ENCODE assay signal across 1 cellular context in the genomic region with DNA sequence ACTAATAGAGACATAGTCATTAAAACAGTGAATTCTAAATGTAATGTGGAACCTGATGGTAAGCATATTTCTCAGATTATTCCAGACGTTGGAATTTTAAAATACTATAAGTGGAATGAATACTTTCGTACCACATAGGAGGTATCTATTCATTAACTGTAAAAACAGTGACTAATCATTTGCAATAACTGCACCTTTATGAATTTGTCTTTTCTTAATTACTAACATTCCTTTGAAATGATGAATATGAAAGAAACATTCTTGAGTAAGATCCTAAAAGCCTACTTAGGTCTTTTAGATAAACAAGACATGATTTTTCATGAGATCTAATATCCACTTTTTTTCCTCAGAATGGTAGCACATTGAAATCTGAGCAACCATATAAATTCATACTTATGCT.
TF ChIP-seq lines count a peak whose summit lies in the region.

No MANE protein-coding gene starts in this region.

TF ChIP-seq in IMR-90, 13 proteins besides CTCF, POLR2A, EP300 and RAD21 (continued from another document):
- TF ChIP-seq ELK1 (IDR thresholded peaks at IDR 0.05; ENCODE audit: borderline replicate concordance, low read depth, low read length): no peak
- TF ChIP-seq MXI1 (IDR thresholded peaks at IDR 0.05; ENCODE audit: borderline replicate concordance, low read depth, low read length): no peak
- no peak for TF ChIP-seq CEBPB (IDR thresholded peaks at IDR 0.05; ENCODE audit: low read depth, low read length)
- no peak for TF ChIP-seq FOS (IDR thresholded peaks at IDR 0.05; ENCODE audit: low read depth, low read length)
- TF ChIP-seq RCOR1 (IDR thresholded peaks at IDR 0.05; ENCODE audit: insufficient replicate concordance, low read length): no peak
- TF ChIP-seq SMC3 (IDR thresholded peaks at IDR 0.05; ENCODE audit: low read depth, low read length): no peak
- no peak for TF ChIP-seq MAZ (IDR thresholded peaks at IDR 0.05; ENCODE audit: borderline replicate concordance, low read depth, low read length)
- no peak for TF ChIP-seq USF2 (IDR thresholded peaks at IDR 0.05; ENCODE audit: low read depth, low read length)
- TF ChIP-seq CHD1 (IDR thresholded peaks at IDR 0.05; ENCODE audit: low read depth, low read length): no peak
- TF ChIP-seq RFX5 (IDR thresholded peaks at IDR 0.05; ENCODE audit: low read depth, low read length): no peak
- TF ChIP-seq BHLHE40 (IDR thresholded peaks at IDR 0.05; ENCODE audit: low read depth, low read length): no peak
